In genomic region chr16:26981266-26981938, GRCh38 we compare ENCODE assay signal across 1 cellular context.
TF ChIP-seq lines count a peak whose summit lies in the region.

No MANE protein-coding gene starts in this region.

TF ChIP-seq in IMR-90, 13 proteins besides CTCF, POLR2A, EP300 and RAD21 (continued from another document):
- TF ChIP-seq, protein P1, sequence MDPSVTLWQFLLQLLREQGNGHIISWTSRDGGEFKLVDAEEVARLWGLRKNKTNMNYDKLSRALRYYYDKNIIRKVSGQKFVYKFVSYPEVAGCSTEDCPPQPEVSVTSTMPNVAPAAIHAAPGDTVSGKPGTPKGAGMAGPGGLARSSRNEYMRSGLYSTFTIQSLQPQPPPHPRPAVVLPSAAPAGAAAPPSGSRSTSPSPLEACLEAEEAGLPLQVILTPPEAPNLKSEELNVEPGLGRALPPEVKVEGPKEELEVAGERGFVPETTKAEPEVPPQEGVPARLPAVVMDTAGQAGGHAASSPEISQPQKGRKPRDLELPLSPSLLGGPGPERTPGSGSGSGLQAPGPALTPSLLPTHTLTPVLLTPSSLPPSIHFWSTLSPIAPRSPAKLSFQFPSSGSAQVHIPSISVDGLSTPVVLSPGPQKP (IDR thresholded peaks at IDR 0.05; ENCODE audit: borderline replicate concordance, low read depth, low read length) = no peak
- TF ChIP-seq NFE2L2 (IDR thresholded peaks at IDR 0.05; ENCODE audit: low read depth, low read length) (no peak), MAZ (IDR thresholded peaks at IDR 0.05; ENCODE audit: borderline replicate concordance, low read depth, low read length) (no peak), CHD1 (IDR thresholded peaks at IDR 0.05; ENCODE audit: low read depth, low read length) (no peak), USF2 (IDR thresholded peaks at IDR 0.05; ENCODE audit: low read depth, low read length) (no peak), CEBPB (IDR thresholded peaks at IDR 0.05; ENCODE audit: low read depth, low read length) (peak; percentile 55), BHLHE40 (IDR thresholded peaks at IDR 0.05; ENCODE audit: low read depth, low read length) (0 out of 2 replicates have a peak, but pooled peaks have one; percentile 11), MAFK (IDR thresholded peaks at IDR 0.05; ENCODE audit: low read depth, low read length) (no peak), SMC3 (IDR thresholded peaks at IDR 0.05; ENCODE audit: low read depth, low read length) (no peak), FOS (IDR thresholded peaks at IDR 0.05; ENCODE audit: low read depth, low read length) (peak; percentile 88)
TF ChIP-seq in IMR-90: peak in this region for 3.
